ENCODE assay signal across 16 cellular contexts in genomic region chr16:9109255-9109654, GRCh38. TPM values are rescaled to one million over a fixed set of nuclear protein-coding genes. Genes with fewer than 3 reads are reported as not detected.
DNase-seq lines count a peak whose midpoint lies in the region; ATAC-seq and TF ChIP-seq lines count a peak whose summit lies in the region.
"Had no signal": no experiment of that assay in that cellular context is flagged by ENCODE, and none has a peak within 500 bp of the region (broad histone marks: within the 10 kb centered on the region; RNA-seq: fewer than 3 reads in every experiment).

No MANE protein-coding gene starts in this region.

- H3K27me3 Mint-ChIP-seq in CD4-positive, alpha-beta T cell = no peaks in the 10 kb centered on the region
- no peaks in the 10 kb centered on the region for H3K27me3 Mint-ChIP-seq in dendritic cell treated with granulocyte-macrophage colony-stimulating factor and Interleukin-4, amounts not matched to agents 40 ng/mL and 50 ng/mL, for 4 days

- no peaks in the 10 kb centered on the region for H3K9me3 ChIP-seq in CD4-positive, alpha-beta T cell (ENCODE audit: control insufficient read depth, low read length)
- no peaks in the 10 kb centered on the region for H3K9me3 ChIP-seq in HUES64 (ENCODE audit: insufficient read depth, low read depth, low read length)
- H3K9me3 ChIP-seq in osteoblast (ENCODE audit: low read depth, low read length) = no peaks in the 10 kb centered on the region

- H3K4me1 Mint-ChIP-seq in CD4-positive, alpha-beta T cell (ENCODE audit: low read depth) = peaks cover 93% of the 10 kb centered on the region
- peaks cover 72% of the 10 kb centered on the region for H3K4me1 Mint-ChIP-seq in dendritic cell treated with granulocyte-macrophage colony-stimulating factor and Interleukin-4, amounts not matched to agents 40 ng/mL and 50 ng/mL, for 4 days (ENCODE audit: low read depth)

- no peak overlapping the region for H3K9ac ChIP-seq in HUES64 (ENCODE audit: low read depth, low read length)

- 77% methylated on average over 4 of the region's 4 CpGs for WGBS in HUES64

- H3K4me3 ChIP-seq in HUES64 (ENCODE audit: low read length) (no peak overlapping the region), osteoblast (ENCODE audit: insufficient read depth, low read length) (no peak overlapping the region)

- no peak for TF ChIP-seq CTCF in CD4-positive, alpha-beta T cell (IDR thresholded peaks at IDR 0.05)
- TF ChIP-seq CTCF in osteoblast (IDR thresholded peaks at IDR 0.05; ENCODE audit: extremely low read depth, low read depth, low read length) = no peak

- H3K27me3 ChIP-seq in CD4-positive, alpha-beta T cell (ENCODE audit: control insufficient read depth, insufficient read depth, low read length) = no peaks in the 10 kb centered on the region
- H3K27me3 ChIP-seq in HUES64 (ENCODE audit: insufficient read depth, low read length) = no peaks in the 10 kb centered on the region
- H3K27me3 ChIP-seq in osteoblast (ENCODE audit: insufficient read depth, low read length) = no peaks in the 10 kb centered on the region

- no peak overlapping the region for H3K27ac ChIP-seq in CD4-positive, alpha-beta T cell (ENCODE audit: low read depth, low read length)
- H3K27ac ChIP-seq in HUES64 (ENCODE audit: low read depth, low read length) = peak overlapping the region; percentile 71
- H3K27ac ChIP-seq in osteoblast (ENCODE audit: low read depth, low read length) = peak overlapping the region; percentile 76

- intact Hi-C loops in CD4-positive, alpha-beta T cell (cut with DNase I, micrococcal nuclease) = no loop called here
- intact Hi-C loops in dendritic cell treated with granulocyte-macrophage colony-stimulating factor and Interleukin-4, amounts not matched to agents 40 ng/mL and 50 ng/mL, for 4 days (cut with micrococcal nuclease) = loop anchor here (10.0 kb wide), 1 partner anchor 204 kb away; no protein-coding TSS in a partner anchor

- H3K9me3 Mint-ChIP-seq in CD4-positive, alpha-beta T cell = no peaks in the 10 kb centered on the region
- no peaks in the 10 kb centered on the region for H3K9me3 Mint-ChIP-seq in dendritic cell treated with granulocyte-macrophage colony-stimulating factor and Interleukin-4, amounts not matched to agents 40 ng/mL and 50 ng/mL, for 4 days
- H3K9me3 Mint-ChIP-seq: T-helper 1 cell treated with Interleukin-12 subunit alpha and Interleukin-12 subunit beta and Interleukin-4 antibody, amounts not matched to agents 30 μg/mL and 1 μg/mL, for 36 hours had no signal

- CTCF ChIA-PET in CD4-positive, alpha-beta T cell (lab: Charles Lee) = interaction anchor here (1.5 to 2.3 kb wide), 2 partner anchors 30 to 173 kb away, joined by 7 read pairs; no protein-coding TSS in a partner anchor

- peaks cover 98% of the 10 kb centered on the region for H4K20me1 ChIP-seq in osteoblast (ENCODE audit: insufficient read depth, low read length)

- no peak overlapping the region for H2AFZ ChIP-seq in osteoblast (ENCODE audit: low read length)

- H3K4me2 ChIP-seq in osteoblast (ENCODE audit: insufficient read depth, low read length) = no peak overlapping the region

- POLR2A ChIA-PET in CD4-positive, alpha-beta T cell (lab: Charles Lee) = interaction anchor here (0.6 to 3.5 kb wide), 3 partner anchors 9 to 145 kb away, joined by 3 to 18 read pairs (median 4); partner anchors contain the start of genes HAPSTR1 and USP7

- peak overlapping the region; percentile 13 for H3K4me3 Mint-ChIP-seq in CD4-positive, alpha-beta T cell
- peak overlapping the region; percentile 20 for H3K4me3 Mint-ChIP-seq in dendritic cell treated with granulocyte-macrophage colony-stimulating factor and Interleukin-4, amounts not matched to agents 40 ng/mL and 50 ng/mL, for 4 days
- H3K4me3 Mint-ChIP-seq: T-helper 1 cell treated with Interleukin-12 subunit alpha and Interleukin-12 subunit beta and Interleukin-4 antibody, amounts not matched to agents 30 μg/mL and 1 μg/mL, for 36 hours had no signal

- peaks cover 67% of the 10 kb centered on the region for H3K36me3 ChIP-seq in HUES64 (ENCODE audit: insufficient read depth, low read length)
- H3K36me3 ChIP-seq in osteoblast (ENCODE audit: insufficient read depth, low read length) = peaks cover 53% of the 10 kb centered on the region

- peaks cover 87% of the 10 kb centered on the region for H3K36me3 Mint-ChIP-seq in CD4-positive, alpha-beta T cell (ENCODE audit: low read depth)
- H3K36me3 Mint-ChIP-seq in dendritic cell treated with granulocyte-macrophage colony-stimulating factor and Interleukin-4, amounts not matched to agents 40 ng/mL and 50 ng/mL, for 4 days (ENCODE audit: low read depth) = peaks cover 73% of the 10 kb centered on the region

- peaks cover 99% of the 10 kb centered on the region for H3K79me2 ChIP-seq in osteoblast (ENCODE audit: insufficient read depth, low read length)

- H3K4me1 ChIP-seq in HUES64 (ENCODE audit: insufficient read depth, low read length) = peaks cover 75% of the 10 kb centered on the region
- peaks cover 56% of the 10 kb centered on the region for H3K4me1 ChIP-seq in osteoblast (ENCODE audit: insufficient read depth, low read length)

- no peak for DNase-seq in CD4-positive, alpha-beta T cell
- peak; percentile 34 for DNase-seq in osteoblast (ENCODE audit: insufficient read length, low spot score, missing footprints)
- DNase-seq in DMS114 treated with DMSO at 0.1 percent for 48 hours (lab: John Stamatoyannopoulos, UW; ENCODE audit: unreplicated experiment) = no peak
- DNase-seq in stimulated activated CD4-positive, alpha-beta T cell treated with anti-CD3 and anti-CD28 coated beads, Interleukin-1b, Interleukin-23, amount 100 ng/mL, for 48 hours = no peak
- DNase-seq: activated effector memory CD4-positive, alpha-beta T cell treated with Interleukin-2 at 50 U/mL for 16 hours; GF-D8; NCI-H1694; NCI-H69; retina; RPMI8226; stimulated activated CD4-positive, alpha-beta T cell treated with anti-CD3 and anti-CD28 coated beads, Interleukin-4, amount 100 ng/mL, for 1 hour had no signal

- H3K27ac Mint-ChIP-seq in CD4-positive, alpha-beta T cell = peak overlapping the region; percentile 25
- peak overlapping the region; percentile 68 for H3K27ac Mint-ChIP-seq in dendritic cell treated with granulocyte-macrophage colony-stimulating factor and Interleukin-4, amounts not matched to agents 40 ng/mL and 50 ng/mL, for 4 days
- H3K27ac Mint-ChIP-seq: T-helper 1 cell treated with Interleukin-12 subunit alpha and Interleukin-12 subunit beta and Interleukin-4 antibody, amounts not matched to agents 30 μg/mL and 1 μg/mL, for 36 hours had no signal

- no peak for ATAC-seq in CD4-positive, alpha-beta T cell (ENCODE audit: poor library complexity)
- no peak for ATAC-seq in HG02973 (IDR thresholded peaks at IDR 0.05; ENCODE audit: unreplicated experiment)
- no peak for ATAC-seq in HG02571 (IDR thresholded peaks at IDR 0.05; ENCODE audit: unreplicated experiment)

RNA-seq across cellular contexts. Expression of gene HAPSTR1, which starts 17.8 kb away (rescaled TPM):
- total RNA-seq in CD4-positive, alpha-beta T cell = 100 to 1,000 TPM; 152 to 153 TPM
- polyA plus RNA-seq in HUES64 (2013, experiment 1 of 2) = 29.9 TPM
- 27.1 TPM for polyA plus RNA-seq in HUES64 (2013, experiment 2 of 2)
- total RNA-seq in osteoblast = 86.3 and 93.4 TPM in 2 replicates
